27 cellular contexts compared by ENCODE assay signal in genomic region chr12:84786622-84787021, GRCh38.
"Had no signal": no experiment of that assay in that cellular context is flagged by ENCODE, and none has a peak within 500 bp of the region (broad histone marks: within the 10 kb centered on the region; RNA-seq: fewer than 3 reads in every experiment).

No MANE protein-coding gene starts in this region.

- H3K36me3 ChIP-seq: colonic mucosa, esophagus squamous epithelium, gastroesophageal sphincter, heart right ventricle, WERI-Rb-1 had no signal

- DNase-seq: activated B cell treated with CpG ODN at 0.5 μM for 24 hours; activated CD4-positive, alpha-beta T cell treated with anti-CD3 and anti-CD28 coated beads for 48 hours; activated CD4-positive, alpha-beta T cell treated with anti-CD3 and anti-CD28 coated beads, Interleukin-2, amount 50 U/mL, for 1 hour; activated CD4-positive, alpha-beta T cell treated with anti-CD3 and anti-CD28 coated beads, Interleukin-2, amount 50 U/mL, for 48 hours; activated CD8-positive, alpha-beta memory T cell treated with anti-CD3 and anti-CD28 coated beads for 24 hours; activated CD8-positive, alpha-beta T cell treated with anti-CD3 and anti-CD28 coated beads for 36 hours; activated gamma-delta T cell treated with Interleukin-2 at 50 U/mL for 16 hours; activated naive CD4-positive, alpha-beta T cell treated with anti-CD3 and anti-CD28 coated beads, Interleukin-2, amount 50 U/mL, for 16 hours; activated naive CD4-positive, alpha-beta T cell treated with Interleukin-2 at 50 U/mL for 16 hours; activated T-cell treated with anti-CD3 and anti-CD28 coated beads, Interleukin-2, amount 50 U/mL, for 48 hours; amniotic stem cell; anterior cingulate cortex; body of pancreas; central memory CD4-positive, alpha-beta T cell; cerebellar nuclear complex; colonic mucosa; effector CD8-positive, alpha-beta T cell; esophagus squamous epithelium; foreskin melanocyte; heart right ventricle; T-helper 1 cell; T-helper 17 cell; T1000; WERI-Rb-1 had no signal

- H3K9me3 ChIP-seq: body of pancreas, colonic mucosa, esophagus squamous epithelium, gastroesophageal sphincter, heart right ventricle had no signal

- ATAC-seq: activated CD4-positive, CD25-positive, alpha-beta regulatory T cell treated with anti-CD3 and anti-CD28 coated beads, Interleukin-2, amount 50 U/mL, for 24 hours; activated CD8-positive, alpha-beta T cell treated with anti-CD3 and anti-CD28 coated beads for 36 hours; body of pancreas; gastroesophageal sphincter; heart right ventricle; T-helper 17 cell had no signal

- H3K4me1 ChIP-seq: body of pancreas, colonic mucosa, esophagus squamous epithelium, gastroesophageal sphincter, heart right ventricle had no signal

- H3K4me3 ChIP-seq: body of pancreas, colonic mucosa, esophagus squamous epithelium, gastroesophageal sphincter, heart right ventricle had no signal

- H3K27ac ChIP-seq: body of pancreas, colonic mucosa, epithelial cell of prostate, esophagus squamous epithelium, gastroesophageal sphincter, heart right ventricle, WERI-Rb-1 had no signal

- H3K27me3 ChIP-seq: body of pancreas, colonic mucosa, esophagus squamous epithelium, gastroesophageal sphincter, heart right ventricle had no signal
